Comparison of ENCODE assay signal across 2 cellular contexts in the genomic region with DNA sequence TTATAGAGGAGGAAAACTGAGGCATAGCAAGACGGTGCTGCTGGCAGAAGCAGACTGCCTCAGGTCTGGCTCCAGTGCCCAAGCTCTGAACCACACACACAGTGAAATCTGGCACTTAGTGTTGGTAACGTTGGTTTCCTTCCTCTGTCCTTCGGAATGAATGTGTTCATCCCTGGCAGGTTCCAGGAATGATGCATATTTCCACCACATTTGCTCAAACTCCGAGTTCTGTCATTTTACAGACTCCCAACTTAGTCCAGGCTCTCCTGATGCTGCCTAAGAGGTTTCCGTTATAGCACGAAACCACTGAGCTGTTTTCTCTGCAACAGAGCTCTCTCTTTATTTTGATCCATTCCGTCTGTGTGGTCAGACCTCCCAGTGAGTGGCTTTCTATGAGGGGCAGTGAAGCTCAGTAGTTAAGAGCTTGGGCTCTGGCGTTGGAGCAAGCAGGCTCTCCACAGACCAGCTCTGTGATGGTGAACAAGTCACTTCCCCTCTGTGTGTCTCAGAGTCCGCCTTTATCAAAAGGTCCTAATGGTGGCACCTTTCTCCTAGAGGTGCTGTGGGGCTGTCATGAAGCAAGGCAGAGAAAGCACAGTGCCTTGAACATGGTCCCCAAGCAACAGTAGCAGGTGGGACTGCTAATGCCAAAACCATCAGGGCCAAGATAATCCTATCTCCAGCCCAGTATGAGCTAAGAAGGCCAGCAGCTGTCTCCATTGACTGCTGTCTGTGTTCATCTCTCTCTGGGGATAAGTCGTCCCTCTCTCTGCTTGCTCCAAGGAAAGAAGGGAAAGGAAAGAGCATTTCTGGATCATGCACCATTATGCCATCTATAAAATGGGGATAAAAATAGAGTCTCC.
TF ChIP-seq lines count a peak whose summit lies in the region.

No MANE protein-coding gene starts in this region.

TF ChIP-seq in SK-N-SH treated with all-trans-retinoic acid at 6 μM for 48 hours, 23 proteins besides CTCF, POLR2A, EP300 and RAD21 (continued from another document):
- TF ChIP-seq POU6F1 (CRISPR knock-in tag; IDR thresholded peaks at IDR 0.05; ENCODE audit: borderline replicate concordance, low read depth): no peak
- no peak for TF ChIP-seq BACH2 (CRISPR knock-in tag; IDR thresholded peaks at IDR 0.05; ENCODE audit: borderline replicate concordance)
- TF ChIP-seq PPARA (CRISPR knock-in tag; IDR thresholded peaks at IDR 0.05; ENCODE audit: borderline replicate concordance): no peak
- TF ChIP-seq ZNF70 (CRISPR knock-in tag; IDR thresholded peaks at IDR 0.05): no peak
- TF ChIP-seq ZNF565 (CRISPR knock-in tag; conservative IDR thresholded peaks at IDR 0.05; ENCODE audit: low read depth): no peak
- TF ChIP-seq ESRRG (CRISPR knock-in tag; IDR thresholded peaks at IDR 0.05): no peak
TF ChIP-seq in SK-N-SH treated with all-trans-retinoic acid at 6 μM for 48 hours: peak in this region for 0.

TF ChIP-seq in WTC11, 78 proteins besides CTCF, POLR2A, EP300 and RAD21 (continued from another document):
- TF ChIP-seq, protein P1, sequence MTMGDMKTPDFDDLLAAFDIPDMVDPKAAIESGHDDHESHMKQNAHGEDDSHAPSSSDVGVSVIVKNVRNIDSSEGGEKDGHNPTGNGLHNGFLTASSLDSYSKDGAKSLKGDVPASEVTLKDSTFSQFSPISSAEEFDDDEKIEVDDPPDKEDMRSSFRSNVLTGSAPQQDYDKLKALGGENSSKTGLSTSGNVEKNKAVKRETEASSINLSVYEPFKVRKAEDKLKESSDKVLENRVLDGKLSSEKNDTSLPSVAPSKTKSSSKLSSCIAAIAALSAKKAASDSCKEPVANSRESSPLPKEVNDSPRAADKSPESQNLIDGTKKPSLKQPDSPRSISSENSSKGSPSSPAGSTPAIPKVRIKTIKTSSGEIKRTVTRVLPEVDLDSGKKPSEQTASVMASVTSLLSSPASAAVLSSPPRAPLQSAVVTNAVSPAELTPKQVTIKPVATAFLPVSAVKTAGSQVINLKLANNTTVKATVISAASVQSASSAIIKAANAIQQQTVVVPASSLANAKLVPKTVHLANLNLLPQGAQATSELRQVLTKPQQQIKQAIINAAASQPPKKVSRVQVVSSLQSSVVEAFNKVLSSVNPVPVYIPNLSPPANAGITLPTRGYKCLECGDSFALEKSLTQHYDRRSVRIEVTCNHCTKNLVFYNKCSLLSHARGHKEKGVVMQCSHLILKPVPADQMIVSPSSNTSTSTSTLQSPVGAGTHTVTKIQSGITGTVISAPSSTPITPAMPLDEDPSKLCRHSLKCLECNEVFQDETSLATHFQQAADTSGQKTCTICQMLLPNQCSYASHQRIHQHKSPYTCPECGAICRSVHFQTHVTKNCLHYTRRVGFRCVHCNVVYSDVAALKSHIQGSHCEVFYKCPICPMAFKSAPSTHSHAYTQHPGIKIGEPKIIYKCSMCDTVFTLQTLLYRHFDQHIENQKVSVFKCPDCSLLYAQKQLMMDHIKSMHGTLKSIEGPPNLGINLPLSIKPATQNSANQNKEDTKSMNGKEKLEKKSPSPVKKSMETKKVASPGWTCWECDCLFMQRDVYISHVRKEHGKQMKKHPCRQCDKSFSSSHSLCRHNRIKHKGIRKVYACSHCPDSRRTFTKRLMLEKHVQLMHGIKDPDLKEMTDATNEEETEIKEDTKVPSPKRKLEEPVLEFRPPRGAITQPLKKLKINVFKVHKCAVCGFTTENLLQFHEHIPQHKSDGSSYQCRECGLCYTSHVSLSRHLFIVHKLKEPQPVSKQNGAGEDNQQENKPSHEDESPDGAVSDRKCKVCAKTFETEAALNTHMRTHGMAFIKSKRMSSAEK (CRISPR knock-in tag; IDR thresholded peaks at IDR 0.05; ENCODE audit: borderline replicate concordance): no peak
- TF ChIP-seq, protein P2, sequence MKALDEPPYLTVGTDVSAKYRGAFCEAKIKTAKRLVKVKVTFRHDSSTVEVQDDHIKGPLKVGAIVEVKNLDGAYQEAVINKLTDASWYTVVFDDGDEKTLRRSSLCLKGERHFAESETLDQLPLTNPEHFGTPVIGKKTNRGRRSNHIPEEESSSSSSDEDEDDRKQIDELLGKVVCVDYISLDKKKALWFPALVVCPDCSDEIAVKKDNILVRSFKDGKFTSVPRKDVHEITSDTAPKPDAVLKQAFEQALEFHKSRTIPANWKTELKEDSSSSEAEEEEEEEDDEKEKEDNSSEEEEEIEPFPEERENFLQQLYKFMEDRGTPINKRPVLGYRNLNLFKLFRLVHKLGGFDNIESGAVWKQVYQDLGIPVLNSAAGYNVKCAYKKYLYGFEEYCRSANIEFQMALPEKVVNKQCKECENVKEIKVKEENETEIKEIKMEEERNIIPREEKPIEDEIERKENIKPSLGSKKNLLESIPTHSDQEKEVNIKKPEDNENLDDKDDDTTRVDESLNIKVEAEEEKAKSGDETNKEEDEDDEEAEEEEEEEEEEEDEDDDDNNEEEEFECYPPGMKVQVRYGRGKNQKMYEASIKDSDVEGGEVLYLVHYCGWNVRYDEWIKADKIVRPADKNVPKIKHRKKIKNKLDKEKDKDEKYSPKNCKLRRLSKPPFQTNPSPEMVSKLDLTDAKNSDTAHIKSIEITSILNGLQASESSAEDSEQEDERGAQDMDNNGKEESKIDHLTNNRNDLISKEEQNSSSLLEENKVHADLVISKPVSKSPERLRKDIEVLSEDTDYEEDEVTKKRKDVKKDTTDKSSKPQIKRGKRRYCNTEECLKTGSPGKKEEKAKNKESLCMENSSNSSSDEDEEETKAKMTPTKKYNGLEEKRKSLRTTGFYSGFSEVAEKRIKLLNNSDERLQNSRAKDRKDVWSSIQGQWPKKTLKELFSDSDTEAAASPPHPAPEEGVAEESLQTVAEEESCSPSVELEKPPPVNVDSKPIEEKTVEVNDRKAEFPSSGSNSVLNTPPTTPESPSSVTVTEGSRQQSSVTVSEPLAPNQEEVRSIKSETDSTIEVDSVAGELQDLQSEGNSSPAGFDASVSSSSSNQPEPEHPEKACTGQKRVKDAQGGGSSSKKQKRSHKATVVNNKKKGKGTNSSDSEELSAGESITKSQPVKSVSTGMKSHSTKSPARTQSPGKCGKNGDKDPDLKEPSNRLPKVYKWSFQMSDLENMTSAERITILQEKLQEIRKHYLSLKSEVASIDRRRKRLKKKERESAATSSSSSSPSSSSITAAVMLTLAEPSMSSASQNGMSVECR (CRISPR knock-in tag; IDR thresholded peaks at IDR 0.05; ENCODE audit: borderline replicate concordance): no peak
- TF ChIP-seq PREB (CRISPR knock-in tag; IDR thresholded peaks at IDR 0.05; ENCODE audit: borderline replicate concordance) (no peak), TP53 (CRISPR knock-in tag; IDR thresholded peaks at IDR 0.05) (no peak)
- TF ChIP-seq, protein P3, sequence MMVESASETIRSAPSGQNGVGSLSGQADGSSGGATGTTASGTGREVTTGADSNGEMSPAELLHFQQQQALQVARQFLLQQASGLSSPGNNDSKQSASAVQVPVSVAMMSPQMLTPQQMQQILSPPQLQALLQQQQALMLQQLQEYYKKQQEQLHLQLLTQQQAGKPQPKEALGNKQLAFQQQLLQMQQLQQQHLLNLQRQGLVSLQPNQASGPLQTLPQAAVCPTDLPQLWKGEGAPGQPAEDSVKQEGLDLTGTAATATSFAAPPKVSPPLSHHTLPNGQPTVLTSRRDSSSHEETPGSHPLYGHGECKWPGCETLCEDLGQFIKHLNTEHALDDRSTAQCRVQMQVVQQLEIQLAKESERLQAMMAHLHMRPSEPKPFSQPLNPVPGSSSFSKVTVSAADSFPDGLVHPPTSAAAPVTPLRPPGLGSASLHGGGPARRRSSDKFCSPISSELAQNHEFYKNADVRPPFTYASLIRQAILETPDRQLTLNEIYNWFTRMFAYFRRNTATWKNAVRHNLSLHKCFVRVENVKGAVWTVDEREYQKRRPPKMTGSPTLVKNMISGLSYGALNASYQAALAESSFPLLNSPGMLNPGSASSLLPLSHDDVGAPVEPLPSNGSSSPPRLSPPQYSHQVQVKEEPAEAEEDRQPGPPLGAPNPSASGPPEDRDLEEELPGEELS (CRISPR knock-in tag; IDR thresholded peaks at IDR 0.05): no peak
TF ChIP-seq in WTC11: peak in this region for 0.
